8 cellular contexts compared by ENCODE assay signal in genomic region chr11:56624661-56625110, GRCh38. TPM values are rescaled to one million over a fixed set of nuclear protein-coding genes. Genes with fewer than 3 reads are reported as not detected.
A peak's percentile ranks its signal among the peaks of the same experiment; 100 is the strongest.
DNase-seq lines count a peak whose midpoint lies in the region; ATAC-seq, FAIRE-seq and TF ChIP-seq lines count a peak whose summit lies in the region.

No MANE protein-coding gene starts in this region.

- TF ChIP-seq POLR2A in GM12891 (IDR thresholded peaks at IDR 0.05; ENCODE audit: low read depth, low read length): no peak

- TF ChIP-seq CTCF in 22Rv1 (IDR thresholded peaks at IDR 0.05) (peak; percentile 82), VCaP (conservative IDR thresholded peaks at IDR 0.05) (peak; percentile 89)

- peak; percentile 20; the same call in 1 of the 2 replicates for TF ChIP-seq RAD21 in Ishikawa (IDR thresholded peaks at IDR 0.05; ENCODE audit: low read depth)

- no peak for TF ChIP-seq EP300 in Ishikawa (IDR thresholded peaks at IDR 0.05; ENCODE audit: borderline replicate concordance)

- FAIRE-seq in GM12891 (lab: Jason Lieb, UNC): no peak

- DNase-seq in kidney glomerular epithelial cell (lab: John Stamatoyannopoulos, UW): peak; percentile 88
- DNase-seq in GM12891 (ENCODE audit: insufficient read length, low spot score): no peak
- DNase-seq in activated naive CD4-positive, alpha-beta T cell (lab: John Stamatoyannopoulos, UW): no peak
- no peak for DNase-seq in activated CD4-positive, CD25-positive, alpha-beta regulatory T cell (lab: John Stamatoyannopoulos, UW)

- H3K27ac ChIP-seq in 22Rv1: no peak overlapping the region
- no peak overlapping the region for H3K27ac ChIP-seq in VCaP

- ATAC-seq in GM18499 (IDR thresholded peaks at IDR 0.05; ENCODE audit: insufficient read depth, unreplicated experiment): peak; percentile 49

TF ChIP-seq in Ishikawa, 13 proteins besides CTCF, POLR2A, EP300 and RAD21:
- TF ChIP-seq, protein P1, sequence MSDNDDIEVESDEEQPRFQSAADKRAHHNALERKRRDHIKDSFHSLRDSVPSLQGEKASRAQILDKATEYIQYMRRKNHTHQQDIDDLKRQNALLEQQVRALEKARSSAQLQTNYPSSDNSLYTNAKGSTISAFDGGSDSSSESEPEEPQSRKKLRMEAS (IDR thresholded peaks at IDR 0.05): no peak
- TF ChIP-seq CEBPB (IDR thresholded peaks at IDR 0.05) (no peak), TCF12 (IDR thresholded peaks at IDR 0.05; ENCODE audit: low read depth) (no peak), NFIC (IDR thresholded peaks at IDR 0.05) (no peak)

TF ChIP-seq in GM12891, 5 proteins besides CTCF, POLR2A, EP300 and RAD21:
- no peak for TF ChIP-seq POU2F2 (IDR thresholded peaks at IDR 0.05; ENCODE audit: low read depth, low read length)
- TF ChIP-seq PAX5 (IDR thresholded peaks at IDR 0.05; ENCODE audit: insufficient read depth, low read length, severe bottlenecking): no peak
- TF ChIP-seq POLR2AphosphoS5 (IDR thresholded peaks at IDR 0.05; ENCODE audit: low read depth, low read length): no peak
- TF ChIP-seq TAF1 (IDR thresholded peaks at IDR 0.05; ENCODE audit: low read depth, low read length): no peak
- TF ChIP-seq SPI1 (IDR thresholded peaks at IDR 0.05; ENCODE audit: low read depth, low read length): no peak; the same call in 1 of the 2 replicates

RNA-seq across cellular contexts. Expression of gene OR5M1, which starts 10.0 kb away (rescaled TPM):
- polyA plus RNA-seq in GM12891 (2012; ENCODE audit: low read depth, missing spikeins): not detected

RNA-seq across cellular contexts. Expression of gene OR5AP2, which starts 17.6 kb away (rescaled TPM):
- polyA plus RNA-seq in GM12891 (2012; ENCODE audit: low read depth, missing spikeins): not detected

RNA-seq across cellular contexts. Expression of gene OR5AR1, which starts 38.8 kb away (rescaled TPM):
- polyA plus RNA-seq in GM12891 (2012; ENCODE audit: low read depth, missing spikeins): not detected

RNA-seq across cellular contexts. Expression of gene OR5M10, which starts 47.2 kb away (rescaled TPM):
- not detected for polyA plus RNA-seq in GM12891 (2012; ENCODE audit: low read depth, missing spikeins)
